In the genomic region with DNA sequence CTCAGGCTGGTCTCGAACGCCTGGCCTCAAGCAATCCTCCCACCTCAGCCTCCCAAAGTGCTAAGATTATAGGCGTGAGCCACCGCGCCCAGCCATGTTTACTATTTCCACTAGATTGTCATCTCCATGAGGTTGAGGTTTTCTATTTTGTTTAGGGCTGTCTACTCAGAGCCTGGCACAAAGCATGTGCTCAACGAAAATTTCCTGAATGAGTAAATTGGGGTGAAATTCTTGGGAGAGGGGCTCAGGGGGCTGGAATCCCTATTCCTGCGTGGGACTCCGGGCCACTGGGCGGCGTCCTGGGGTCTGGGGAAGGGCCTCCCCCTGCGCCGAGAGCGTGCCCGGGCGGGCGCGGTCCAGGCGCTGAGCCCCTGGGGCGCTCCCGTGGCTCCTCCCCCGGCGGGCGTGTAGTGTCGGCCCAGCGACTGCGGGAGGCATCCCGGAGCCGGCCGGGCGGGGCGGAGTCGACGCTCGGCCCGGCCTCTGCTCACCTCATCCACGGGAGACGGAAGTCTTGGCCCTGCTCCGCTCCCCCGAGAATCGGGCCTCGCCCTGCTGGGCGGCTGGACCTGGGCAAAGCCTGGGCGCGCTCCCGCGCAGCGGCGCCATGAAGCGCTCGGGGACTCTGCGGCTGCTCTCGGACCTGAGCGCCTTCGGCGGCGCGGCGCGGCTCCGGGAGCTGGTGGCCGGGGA, we compare ENCODE assay signal across 7 cellular contexts. TPM values are rescaled to one million over a fixed set of nuclear protein-coding genes. Genes with fewer than 3 reads are reported as not detected.
DNase-seq lines count a peak whose midpoint lies in the region; ATAC-seq and TF ChIP-seq lines count a peak whose summit lies in the region.

A gene (plus strand): TSS at position 482 of the 693 bp plus-strand sequence. CDS start 126 bp downstream, at position 608.

- peak; percentile 40 for DNase-seq in NCI-H1694 (lab: John Stamatoyannopoulos, UW)
- peak; percentile 84 for DNase-seq in T1000 (lab: John Stamatoyannopoulos, UW)
- DNase-seq in astrocyte of the hippocampus (ENCODE audit: low read depth, low spot score): peak; percentile 96
- DNase-seq in hypothalamus (lab: John Stamatoyannopoulos, UW): peak in 50 of 51 donors; percentile 16 to 86 (median 68)
- peak; percentile 95 for DNase-seq in sigmoid colon

- ATAC-seq in GM18502 (IDR thresholded peaks at IDR 0.05; ENCODE audit: poor library complexity, unreplicated experiment) (peak; percentile 95), HG02852 (IDR thresholded peaks at IDR 0.05; ENCODE audit: unreplicated experiment) (peak; percentile 95)

- H3K9me3 ChIP-seq in sigmoid colon: no peaks in the 10 kb centered on the region

- H3K4me1 ChIP-seq in sigmoid colon: peaks cover 0 to 44% (median 33%) of the 10 kb centered on the region in 4 donors

- intact Hi-C loops in sigmoid colon (cut with DNase I): loop anchor here (1.0 to 2.0 kb wide), 2 partner anchors 9 to 54 kb away; a partner anchor contains a TSS

- peak within 1 kb of the TSS; percentile 61 to 87 (median 84) for H3K4me3 ChIP-seq in sigmoid colon

- peaks cover 0 to 12% (median 7%) of the 10 kb centered on the region in 4 donors for H3K36me3 ChIP-seq in sigmoid colon

- TF ChIP-seq CTCF in sigmoid colon (IDR thresholded peaks at IDR 0.05): no peak

- no peaks in the 10 kb centered on the region for H3K27me3 ChIP-seq in sigmoid colon

- TF ChIP-seq POLR2A in sigmoid colon (IDR thresholded peaks at IDR 0.05): peak; percentile 48 to 50

- peak within 1 kb of the TSS; percentile 90 to 94 (median 93) for H3K27ac ChIP-seq in sigmoid colon

- 0 to 1% methylated on average over 61 of the region's 61 CpGs for WGBS in sigmoid colon, 2 donors

- TF ChIP-seq EP300 in sigmoid colon (IDR thresholded peaks at IDR 0.05): no peak

RNA-seq across cellular contexts. Expression of the gene that starts here (rescaled TPM):
- total RNA-seq in sigmoid colon: 10 to 100 TPM; 12.5 to 18.9 (median 17.2) TPM
- 10 to 100 TPM in 2 of 3 donors, 1 to 10 TPM in 1; 9.0 to 13.4 (median 11.6) TPM for polyA plus RNA-seq in sigmoid colon

Comparison
In these comparisons a context has a peak if more than half of its experiments do, and no peak if none do; other contexts are left out.
1. Peak in every context shown above with its lines: DNase-seq, ATAC-seq, H3K4me3 ChIP-seq and H3K27ac ChIP-seq.
2. DNase-seq: peak in every context shown above with its lines; median percentile 96 in astrocyte of the hippocampus; 95 in sigmoid colon; 84 in T1000; 68 in hypothalamus; 40 in NCI-H1694.